In the genomic region with DNA sequence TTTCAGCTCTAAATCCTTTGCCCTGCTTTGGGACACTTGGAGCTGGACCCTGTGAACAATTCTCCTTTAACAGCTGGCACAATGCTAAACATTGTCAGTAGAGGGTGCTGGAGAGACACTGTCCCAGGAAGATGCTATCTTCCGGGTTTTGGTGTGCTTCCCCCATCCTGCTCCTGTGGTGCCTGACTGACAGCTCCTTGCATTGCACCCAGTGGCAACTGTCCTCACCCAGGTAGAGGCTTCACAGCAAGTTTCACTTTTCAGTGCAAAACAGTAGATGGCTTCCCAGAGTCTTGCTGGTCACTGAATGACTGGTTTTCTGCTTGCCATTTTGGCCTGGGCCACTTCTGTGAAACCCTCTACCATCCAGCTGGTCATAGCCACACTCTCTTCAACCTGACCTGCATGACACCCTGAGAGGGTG, we compare ENCODE assay signal across 8 cellular contexts.
DNase-seq lines count a peak whose midpoint lies in the region; ATAC-seq and TF ChIP-seq lines count a peak whose summit lies in the region.

No MANE protein-coding gene starts in this region.

- WGBS in aorta, 2 donors: 0 to 3% methylated on average over 1 of the region's 1 CpG

- H3K4me1 Mint-ChIP-seq in brain (no peaks in the 10 kb centered on the region), mesothelial cell of epicardium (peaks cover 8% of the 10 kb centered on the region)

- no peak overlapping the region for H3K27ac Mint-ChIP-seq in brain
- no peak overlapping the region for H3K27ac Mint-ChIP-seq in mesothelial cell of epicardium

- peak; percentile 43 for DNase-seq in GDM1 (lab: John Stamatoyannopoulos, UW)
- DNase-seq in GM19238 (ENCODE audit: insufficient read length, low spot score): peak; percentile 10
- peak; percentile 0 for DNase-seq in NCI-H526 treated with DMSO at 0.1 percent for 48 hours (lab: John Stamatoyannopoulos, UW)
- no peak for DNase-seq in mesothelial cell of epicardium (ENCODE audit: low spot score in 2 of 2, unreplicated experiment in 2 of 2)
- DNase-seq in NCI-H1436 (lab: John Stamatoyannopoulos, UW): no peak
- no peak for DNase-seq in aorta

- H3K36me3 Mint-ChIP-seq in brain (no peaks in the 10 kb centered on the region), mesothelial cell of epicardium (no peaks in the 10 kb centered on the region)

- no peaks in the 10 kb centered on the region for H3K4me1 ChIP-seq in aorta (ENCODE audit: control insufficient read depth in 1 of 2, insufficient read depth in 2 of 2, low read length in 2 of 2)

- no peak overlapping the region for H3K27ac ChIP-seq in aorta (ENCODE audit: low read depth in 1 of 2, low read length in 2 of 2)

- no peaks in the 10 kb centered on the region for H3K27me3 ChIP-seq in aorta (ENCODE audit: control insufficient read depth in 1 of 2, insufficient read depth in 2 of 2, low read length in 1 of 2)

- intact Hi-C loops in aorta (cut with DNase I): no loop called here

- peak; percentile 55 to 79 for TF ChIP-seq CTCF in brain (conservative IDR thresholded peaks at IDR 0.05)
- peak; percentile 34 for TF ChIP-seq CTCF in mesothelial cell of epicardium (IDR thresholded peaks at IDR 0.05; ENCODE audit: unreplicated experiment)

- H3K9me3 ChIP-seq in aorta (ENCODE audit: control insufficient read depth, low read length): no peaks in the 10 kb centered on the region

- ATAC-seq in HG03045 (IDR thresholded peaks at IDR 0.05; ENCODE audit: unreplicated experiment): peak; percentile 93
- ATAC-seq in aorta (ENCODE audit: low FRiP score): no peak

- H3K36me3 ChIP-seq in aorta (ENCODE audit: control insufficient read depth in 1 of 2, insufficient read depth in 2 of 2, low read length in 1 of 2): no peaks in the 10 kb centered on the region

- no peaks in the 10 kb centered on the region for H3K27me3 Mint-ChIP-seq in brain
- H3K27me3 Mint-ChIP-seq in mesothelial cell of epicardium (ENCODE audit: low read depth): peaks cover 6% of the 10 kb centered on the region

- peaks cover 9 to 20% (median 16%) of the 10 kb centered on the region in 5 experiments for H3K9me3 Mint-ChIP-seq in brain
- H3K9me3 Mint-ChIP-seq in mesothelial cell of epicardium: peaks cover 13% of the 10 kb centered on the region

- no peak overlapping the region for H3K4me3 ChIP-seq in aorta (ENCODE audit: low read length in 2 of 2)

- H3K4me3 Mint-ChIP-seq in brain (no peak overlapping the region), mesothelial cell of epicardium (no peak overlapping the region)

Comparison
In these comparisons a context has a peak if more than half of its experiments do, and no peak if none do; other contexts are left out.
1. DNase-seq: peak in GDM1 (single experiment), GM19238 (single experiment) and NCI-H526 treated with DMSO at 0.1 percent for 48 hours (single experiment); none in mesothelial cell of epicardium (0 of 2), NCI-H1436 (single experiment) and aorta (0 of 2).